In genomic region chr2:128043041-128043440, GRCh38 we compare ENCODE assay signal across 3 cellular contexts.
TF ChIP-seq lines count a peak whose summit lies in the region.

No MANE protein-coding gene starts in this region.

TF ChIP-seq in HCT116, 20 proteins besides CTCF, POLR2A, EP300 and RAD21:
- peak; percentile 70; the same call in 1 of the 2 replicates for TF ChIP-seq CBX3 (IDR thresholded peaks at IDR 0.05; ENCODE audit: low read depth)
- TF ChIP-seq YY1 (IDR thresholded peaks at IDR 0.05; ENCODE audit: extremely low read depth, insufficient replicate concordance, low read depth, low read length): no peak

TF ChIP-seq in HEK293, 187 proteins besides CTCF, POLR2A, EP300 and RAD21:
- TF ChIP-seq ZNF561 (tag by site-specific recombination; IDR thresholded peaks at IDR 0.05; ENCODE audit: borderline replicate concordance) (peak; percentile 68; the same call in 1 of the 2 replicates), SP3 (tag by site-specific recombination; IDR thresholded peaks at IDR 0.05) (no peak), ZNF311 (tag by site-specific recombination; IDR thresholded peaks at IDR 0.05; ENCODE audit: borderline replicate concordance) (no peak), TRIM28 (IDR thresholded peaks at IDR 0.05; ENCODE audit: borderline replicate concordance, low read length) (peak; percentile 90; the same call in 1 of the 2 replicates), SETDB1 (IDR thresholded peaks at IDR 0.05; ENCODE audit: insufficient read length, low read length) (peak; percentile 99)

TF ChIP-seq in K562, 482 proteins besides CTCF, POLR2A, EP300 and RAD21:
- peak; percentile 86 for TF ChIP-seq TRIM28 (IDR thresholded peaks at IDR 0.05)
- TF ChIP-seq CBX1 (IDR thresholded peaks at IDR 0.05; ENCODE audit: low read depth): 0 out of 2 replicates have a peak, but pooled peaks have one; percentile 47
- TF ChIP-seq ZNF551 (CRISPR knock-in tag; IDR thresholded peaks at IDR 0.05): no peak
- no peak for TF ChIP-seq TCFL5 (CRISPR knock-in tag; conservative IDR thresholded peaks at IDR 0.05)
- peak in 1 of 2 experiments; percentile 89; a peak in 2 of 3 replicates for TF ChIP-seq CBX3 (IDR thresholded peaks at IDR 0.05; ENCODE audit: borderline replicate concordance in 1 of 2, low read length in 2 of 2)
- no peak for TF ChIP-seq TAF1 (IDR thresholded peaks at IDR 0.05; ENCODE audit: control insufficient read depth, extremely low read depth, insufficient read depth, low read length, severe bottlenecking)
- TF ChIP-seq, protein P1, sequence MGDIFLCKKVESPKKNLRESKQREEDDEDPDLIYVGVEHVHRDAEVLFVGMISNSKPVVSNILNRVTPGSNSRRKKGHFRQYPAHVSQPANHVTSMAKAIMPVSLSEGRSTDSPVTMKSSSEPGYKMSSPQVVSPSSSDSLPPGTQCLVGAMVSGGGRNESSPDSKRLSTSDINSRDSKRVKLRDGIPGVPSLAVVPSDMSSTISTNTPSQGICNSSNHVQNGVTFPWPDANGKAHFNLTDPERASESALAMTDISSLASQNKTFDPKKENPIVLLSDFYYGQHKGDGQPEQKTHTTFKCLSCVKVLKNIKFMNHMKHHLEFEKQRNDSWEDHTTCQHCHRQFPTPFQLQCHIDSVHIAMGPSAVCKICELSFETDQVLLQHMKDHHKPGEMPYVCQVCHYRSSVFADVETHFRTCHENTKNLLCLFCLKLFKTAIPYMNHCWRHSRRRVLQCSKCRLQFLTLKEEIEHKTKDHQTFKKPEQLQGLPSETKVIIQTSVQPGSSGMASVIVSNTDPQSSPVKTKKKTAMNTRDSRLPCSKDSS (IDR thresholded peaks at IDR 0.05; ENCODE audit: low read depth, partially characterized antibody): peak; percentile 72
- TF ChIP-seq, protein P2, sequence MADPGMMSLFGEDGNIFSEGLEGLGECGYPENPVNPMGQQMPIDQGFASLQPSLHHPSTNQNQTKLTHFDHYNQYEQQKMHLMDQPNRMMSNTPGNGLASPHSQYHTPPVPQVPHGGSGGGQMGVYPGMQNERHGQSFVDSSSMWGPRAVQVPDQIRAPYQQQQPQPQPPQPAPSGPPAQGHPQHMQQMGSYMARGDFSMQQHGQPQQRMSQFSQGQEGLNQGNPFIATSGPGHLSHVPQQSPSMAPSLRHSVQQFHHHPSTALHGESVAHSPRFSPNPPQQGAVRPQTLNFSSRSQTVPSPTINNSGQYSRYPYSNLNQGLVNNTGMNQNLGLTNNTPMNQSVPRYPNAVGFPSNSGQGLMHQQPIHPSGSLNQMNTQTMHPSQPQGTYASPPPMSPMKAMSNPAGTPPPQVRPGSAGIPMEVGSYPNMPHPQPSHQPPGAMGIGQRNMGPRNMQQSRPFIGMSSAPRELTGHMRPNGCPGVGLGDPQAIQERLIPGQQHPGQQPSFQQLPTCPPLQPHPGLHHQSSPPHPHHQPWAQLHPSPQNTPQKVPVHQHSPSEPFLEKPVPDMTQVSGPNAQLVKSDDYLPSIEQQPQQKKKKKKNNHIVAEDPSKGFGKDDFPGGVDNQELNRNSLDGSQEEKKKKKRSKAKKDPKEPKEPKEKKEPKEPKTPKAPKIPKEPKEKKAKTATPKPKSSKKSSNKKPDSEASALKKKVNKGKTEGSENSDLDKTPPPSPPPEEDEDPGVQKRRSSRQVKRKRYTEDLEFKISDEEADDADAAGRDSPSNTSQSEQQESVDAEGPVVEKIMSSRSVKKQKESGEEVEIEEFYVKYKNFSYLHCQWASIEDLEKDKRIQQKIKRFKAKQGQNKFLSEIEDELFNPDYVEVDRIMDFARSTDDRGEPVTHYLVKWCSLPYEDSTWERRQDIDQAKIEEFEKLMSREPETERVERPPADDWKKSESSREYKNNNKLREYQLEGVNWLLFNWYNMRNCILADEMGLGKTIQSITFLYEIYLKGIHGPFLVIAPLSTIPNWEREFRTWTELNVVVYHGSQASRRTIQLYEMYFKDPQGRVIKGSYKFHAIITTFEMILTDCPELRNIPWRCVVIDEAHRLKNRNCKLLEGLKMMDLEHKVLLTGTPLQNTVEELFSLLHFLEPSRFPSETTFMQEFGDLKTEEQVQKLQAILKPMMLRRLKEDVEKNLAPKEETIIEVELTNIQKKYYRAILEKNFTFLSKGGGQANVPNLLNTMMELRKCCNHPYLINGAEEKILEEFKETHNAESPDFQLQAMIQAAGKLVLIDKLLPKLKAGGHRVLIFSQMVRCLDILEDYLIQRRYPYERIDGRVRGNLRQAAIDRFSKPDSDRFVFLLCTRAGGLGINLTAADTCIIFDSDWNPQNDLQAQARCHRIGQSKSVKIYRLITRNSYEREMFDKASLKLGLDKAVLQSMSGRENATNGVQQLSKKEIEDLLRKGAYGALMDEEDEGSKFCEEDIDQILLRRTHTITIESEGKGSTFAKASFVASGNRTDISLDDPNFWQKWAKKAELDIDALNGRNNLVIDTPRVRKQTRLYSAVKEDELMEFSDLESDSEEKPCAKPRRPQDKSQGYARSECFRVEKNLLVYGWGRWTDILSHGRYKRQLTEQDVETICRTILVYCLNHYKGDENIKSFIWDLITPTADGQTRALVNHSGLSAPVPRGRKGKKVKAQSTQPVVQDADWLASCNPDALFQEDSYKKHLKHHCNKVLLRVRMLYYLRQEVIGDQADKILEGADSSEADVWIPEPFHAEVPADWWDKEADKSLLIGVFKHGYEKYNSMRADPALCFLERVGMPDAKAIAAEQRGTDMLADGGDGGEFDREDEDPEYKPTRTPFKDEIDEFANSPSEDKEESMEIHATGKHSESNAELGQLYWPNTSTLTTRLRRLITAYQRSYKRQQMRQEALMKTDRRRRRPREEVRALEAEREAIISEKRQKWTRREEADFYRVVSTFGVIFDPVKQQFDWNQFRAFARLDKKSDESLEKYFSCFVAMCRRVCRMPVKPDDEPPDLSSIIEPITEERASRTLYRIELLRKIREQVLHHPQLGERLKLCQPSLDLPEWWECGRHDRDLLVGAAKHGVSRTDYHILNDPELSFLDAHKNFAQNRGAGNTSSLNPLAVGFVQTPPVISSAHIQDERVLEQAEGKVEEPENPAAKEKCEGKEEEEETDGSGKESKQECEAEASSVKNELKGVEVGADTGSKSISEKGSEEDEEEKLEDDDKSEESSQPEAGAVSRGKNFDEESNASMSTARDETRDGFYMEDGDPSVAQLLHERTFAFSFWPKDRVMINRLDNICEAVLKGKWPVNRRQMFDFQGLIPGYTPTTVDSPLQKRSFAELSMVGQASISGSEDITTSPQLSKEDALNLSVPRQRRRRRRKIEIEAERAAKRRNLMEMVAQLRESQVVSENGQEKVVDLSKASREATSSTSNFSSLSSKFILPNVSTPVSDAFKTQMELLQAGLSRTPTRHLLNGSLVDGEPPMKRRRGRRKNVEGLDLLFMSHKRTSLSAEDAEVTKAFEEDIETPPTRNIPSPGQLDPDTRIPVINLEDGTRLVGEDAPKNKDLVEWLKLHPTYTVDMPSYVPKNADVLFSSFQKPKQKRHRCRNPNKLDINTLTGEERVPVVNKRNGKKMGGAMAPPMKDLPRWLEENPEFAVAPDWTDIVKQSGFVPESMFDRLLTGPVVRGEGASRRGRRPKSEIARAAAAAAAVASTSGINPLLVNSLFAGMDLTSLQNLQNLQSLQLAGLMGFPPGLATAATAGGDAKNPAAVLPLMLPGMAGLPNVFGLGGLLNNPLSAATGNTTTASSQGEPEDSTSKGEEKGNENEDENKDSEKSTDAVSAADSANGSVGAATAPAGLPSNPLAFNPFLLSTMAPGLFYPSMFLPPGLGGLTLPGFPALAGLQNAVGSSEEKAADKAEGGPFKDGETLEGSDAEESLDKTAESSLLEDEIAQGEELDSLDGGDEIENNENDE (IDR thresholded peaks at IDR 0.05; ENCODE audit: low read depth, low read length): no peak
- TF ChIP-seq, protein P3, sequence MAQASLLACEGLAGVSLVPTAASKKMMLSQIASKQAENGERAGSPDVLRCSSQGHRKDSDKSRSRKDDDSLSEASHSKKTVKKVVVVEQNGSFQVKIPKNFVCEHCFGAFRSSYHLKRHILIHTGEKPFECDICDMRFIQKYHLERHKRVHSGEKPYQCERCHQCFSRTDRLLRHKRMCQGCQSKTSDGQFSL (CRISPR knock-in tag; IDR thresholded peaks at IDR 0.05): no peak
- TF ChIP-seq, protein P3 (tag; IDR thresholded peaks at IDR 0.05): no peak
- peak; percentile 79; the same call in 1 of the 2 replicates for TF ChIP-seq ZNF561 (CRISPR knock-in tag; conservative IDR thresholded peaks at IDR 0.05)
- no peak for TF ChIP-seq ZBTB17 (CRISPR knock-in tag; IDR thresholded peaks at IDR 0.05)
- peak in 1 of 2 experiments; percentile 14; a peak in 1 of 4 replicates for TF ChIP-seq TRIM24 (IDR thresholded peaks at IDR 0.05)
- TF ChIP-seq CBX5 (IDR thresholded peaks at IDR 0.05; ENCODE audit: borderline replicate concordance, low read depth): peak; percentile 92; the same call in 1 of the 2 replicates
- no peak for TF ChIP-seq NR0B1 (IDR thresholded peaks at IDR 0.05; ENCODE audit: partially characterized antibody)
- no peak for TF ChIP-seq ZC3H4 (CRISPR knock-in tag; IDR thresholded peaks at IDR 0.05; ENCODE audit: borderline replicate concordance)
